ENCODE assay signal across 8 cellular contexts in genomic region chr16:31487076-31487719, GRCh38. TPM values are rescaled to one million over a fixed set of nuclear protein-coding genes. Genes with fewer than 3 reads are reported as not detected.
DNase-seq lines count a peak whose midpoint lies in the region; ATAC-seq and TF ChIP-seq lines count a peak whose summit lies in the region.

No MANE protein-coding gene starts in this region.

- H3K4me3 ChIP-seq in skeletal muscle cell (ENCODE audit: low read depth, low read length) (peak overlapping the region; percentile 56), adrenal gland (peak overlapping the region in 2 of 4 donors; percentile 36 to 73)

- CTCF ChIA-PET in T-cell (lab: Charles Lee) = interaction anchor here in 1 of 2 donors (0.5 kb wide), 1 partner anchor 1394 kb away, joined by 3 read pairs; no protein-coding TSS in a partner anchor

- H3K36me3 ChIP-seq in adrenal gland (replicated peaks in 1 of 2) = peaks cover 0 to 12% of the 10 kb centered on the region in 2 donors

- no peak overlapping the region for H3K27ac ChIP-seq in adrenal gland

- H3K4me1 Mint-ChIP-seq in T-cell = peaks cover 10 to 19% (median 15%) of the 10 kb centered on the region in 3 donors

- DNase-seq in T-cell = no peak
- peak; percentile 36 for DNase-seq in left ventricle myocardium superior
- DNase-seq in skeletal muscle cell (ENCODE audit: low read depth) = no peak
- no peak for DNase-seq in NK-92 (lab: John Stamatoyannopoulos, UW; ENCODE audit: unreplicated experiment)
- DNase-seq in mucosa of gallbladder (ENCODE audit: low spot score) = no peak
- no peak for DNase-seq in NCI-H1436 (lab: John Stamatoyannopoulos, UW)
- no peak for DNase-seq in adrenal gland

- H3K27me3 ChIP-seq in adrenal gland = no peaks in the 10 kb centered on the region

- H3K9me3 Mint-ChIP-seq in T-cell = no peaks in the 10 kb centered on the region

- no peaks in the 10 kb centered on the region for H3K9me3 ChIP-seq in adrenal gland (replicated peaks in 1 of 3)

- peak; percentile 3 for ATAC-seq in GM19035 (IDR thresholded peaks at IDR 0.05; ENCODE audit: unreplicated experiment)
- no peak for ATAC-seq in T-cell (replicated peaks in 1 of 4)
- no peak for ATAC-seq in left ventricle myocardium superior

- TF ChIP-seq CTCF in adrenal gland (IDR thresholded peaks at IDR 0.05) = no peak

- peak overlapping the region; percentile 83 to 91 for H3K27ac Mint-ChIP-seq in T-cell

- peaks cover under 1% of the 10 kb centered on the region for H3K36me3 Mint-ChIP-seq in T-cell

- 11 to 21% (median 14%) methylated on average over 18 to 48 of the region's 48 CpGs for WGBS in adrenal gland, 4 donors

- no peaks in the 10 kb centered on the region for H3K27me3 Mint-ChIP-seq in T-cell

- peaks cover 8 to 16% of the 10 kb centered on the region in 2 donors for H3K4me1 ChIP-seq in adrenal gland (replicated peaks in 1 of 2)

- POLR2A ChIA-PET in T-cell (lab: Charles Lee) = no interaction called here

- intact Hi-C loops in left ventricle myocardium superior (cut with micrococcal nuclease) (no loop called here), adrenal gland (cut with DNase I) (loop anchor here in 1 of 2 donors (10.0 kb wide), 1 partner anchor 228 kb away; a partner anchor contains a TSS)

- no peak for TF ChIP-seq POLR2A in adrenal gland (IDR thresholded peaks at IDR 0.05)

- H3K4me3 Mint-ChIP-seq in T-cell = peak overlapping the region; percentile 88 to 92 (median 90)

RNA-seq across cellular contexts. Expression of gene SLC5A2, which starts 4.3 kb away (rescaled TPM):
- 1 to 10 TPM; 2.6 to 4.2 (median 3.2) TPM for total RNA-seq in T-cell
- total RNA-seq in left ventricle myocardium superior = not detected
- total RNA-seq in mucosa of gallbladder = 3.7 TPM
- under 1 TPM in 1 of 8 donors, not detected in 7; 0.14 TPM for total RNA-seq in adrenal gland
- 1 to 10 TPM in 2 of 3 donors, not detected in 1; 2.4 to 3.0 TPM for polyA plus RNA-seq in adrenal gland

RNA-seq across cellular contexts. Expression of gene TGFB1I1, which starts 15.2 kb away (rescaled TPM):
- total RNA-seq in T-cell (1 to 10 TPM in 1 of 5 donors, under 1 TPM in 4; 0.40 to 1.1 (median 0.72) TPM), left ventricle myocardium superior (13.6 TPM), mucosa of gallbladder (85.5 TPM), adrenal gland (10 to 100 TPM; 14.2 to 62.7 (median 34.8) TPM)
- polyA plus RNA-seq in adrenal gland = 10 to 100 TPM; 11.3 to 32.7 (median 29.7) TPM

RNA-seq across cellular contexts. Expression of gene RUSF1, which starts 21.0 kb away (rescaled TPM):
- total RNA-seq in T-cell (100 to 1,000 TPM in 3 of 5 donors, 10 to 100 TPM in 2; 65.4 to 125 (median 107) TPM), left ventricle myocardium superior (18.9 TPM), mucosa of gallbladder (82.6 TPM), adrenal gland (10 to 100 TPM; 41.2 to 86.6 (median 66.8) TPM)
- polyA plus RNA-seq in adrenal gland = 100 to 1,000 TPM in 1 of 3 donors, 10 to 100 TPM in 2; 55.1 to 110 (median 65.1) TPM

RNA-seq across cellular contexts. Expression of gene ARMC5, which starts 27.9 kb away (rescaled TPM):
- 10 to 100 TPM in 3 of 5 donors, 1 to 10 TPM in 2; 9.3 to 16.6 (median 10.2) TPM for total RNA-seq in T-cell
- total RNA-seq in left ventricle myocardium superior = 5.4 TPM
- total RNA-seq in mucosa of gallbladder = 14.6 TPM
- 10 to 100 TPM in 6 of 8 donors, 1 to 10 TPM in 2; 9.1 to 20.3 (median 12.0) TPM for total RNA-seq in adrenal gland
- polyA plus RNA-seq in adrenal gland = 10 to 100 TPM in 2 of 3 donors, 1 to 10 TPM in 1; 2.9 to 37.9 (median 24.5) TPM

RNA-seq across cellular contexts. Expression of gene AHSP, which starts 40.5 kb away (rescaled TPM):
- total RNA-seq in T-cell = not detected
- total RNA-seq in left ventricle myocardium superior = not detected
- not detected for total RNA-seq in mucosa of gallbladder
- total RNA-seq in adrenal gland = not detected
- not detected for polyA plus RNA-seq in adrenal gland
